Comparison of ENCODE assay signal across 8 cellular contexts in the genomic region with DNA sequence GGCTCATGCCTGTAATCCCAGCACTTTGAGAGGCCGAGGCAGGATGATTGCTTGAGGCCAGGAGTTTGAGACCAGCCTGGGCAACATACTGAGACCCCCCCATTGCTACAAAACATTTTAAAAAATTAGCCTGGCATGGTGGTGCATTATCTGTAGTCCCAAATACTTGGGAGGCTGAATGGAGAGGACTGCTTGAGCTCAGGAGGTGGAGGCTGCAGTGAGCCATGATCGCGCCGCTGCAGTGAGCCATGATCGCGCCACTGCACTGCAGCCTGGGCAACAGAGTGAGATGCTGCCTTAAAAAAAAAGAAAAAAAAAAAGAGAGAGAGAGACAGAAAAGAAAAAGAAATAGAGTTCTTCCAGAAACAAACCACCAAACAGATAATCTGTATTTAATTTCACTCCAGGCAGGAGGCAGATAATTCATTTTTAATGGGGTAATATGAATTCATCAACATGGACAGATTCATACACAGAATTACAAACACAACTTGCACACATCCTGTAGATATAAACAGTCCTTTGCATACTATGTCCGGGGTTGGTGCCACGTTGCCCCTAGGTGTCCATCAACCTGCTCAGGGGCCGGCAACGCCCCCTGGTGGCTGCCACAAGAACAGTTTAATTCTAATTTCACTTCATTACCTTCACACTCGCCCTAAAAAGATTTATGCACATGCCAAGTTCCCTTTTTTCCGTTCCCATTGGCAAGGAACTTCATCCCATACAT. TPM values are rescaled to one million over a fixed set of nuclear protein-coding genes. Genes with fewer than 3 reads are reported as not detected.
DNase-seq lines count a peak whose midpoint lies in the region; ATAC-seq, FAIRE-seq and TF ChIP-seq lines count a peak whose summit lies in the region.

No MANE protein-coding gene starts in this region.

- H3K4me2 ChIP-seq in OCI-LY3 (ENCODE audit: low read length) = peak overlapping the region; percentile 63

- H4K20me1 ChIP-seq in OCI-LY3 (ENCODE audit: insufficient read depth, low read length) = no peaks in the 10 kb centered on the region

- H2AFZ ChIP-seq in OCI-LY3 (ENCODE audit: low read depth, low read length) = peak overlapping the region; percentile 81; the same call in 1 of the 2 replicates

- H3K9me3 ChIP-seq in OCI-LY3 (ENCODE audit: insufficient read depth, low read length) = no peaks in the 10 kb centered on the region
- H3K9me3 ChIP-seq in pancreas = no peaks in the 10 kb centered on the region

- intact Hi-C loops in pancreas (cut with DNase I) = loop anchor here in 2 of 3 donors (5.0 kb wide), 2 partner anchors 252 to 257 kb away; no protein-coding TSS in a partner anchor

- no peak for TF ChIP-seq POLR2A in GM18505 (IDR thresholded peaks at IDR 0.05; ENCODE audit: borderline replicate concordance, extremely low read depth, insufficient read depth, insufficient read length)

- no peak overlapping the region for H3K4me3 ChIP-seq in GM12864 (ENCODE audit: low read depth, low read length)
- H3K4me3 ChIP-seq in OCI-LY3 (ENCODE audit: low read length) = no peak overlapping the region
- no peak overlapping the region for H3K4me3 ChIP-seq in fibroblast of mammary gland (ENCODE audit: control insufficient read depth, low read depth, low read length)
- no peak overlapping the region for H3K4me3 ChIP-seq in pancreas

- no peak overlapping the region for H3K27ac ChIP-seq in OCI-LY3 (ENCODE audit: low read length)
- H3K27ac ChIP-seq in pancreas = peak overlapping the region in 2 of 4 donors; percentile 58 to 63

- ATAC-seq in HG03439 (IDR thresholded peaks at IDR 0.05; ENCODE audit: unreplicated experiment) = peak; percentile 55
- peak; percentile 28 to 60 (median 49) for ATAC-seq in pancreas
- no peak for ATAC-seq in GM18505 (IDR thresholded peaks at IDR 0.05; ENCODE audit: unreplicated experiment)

- 41 to 49% methylated on average over 12 of the region's 12 CpGs for WGBS in pancreas, 2 donors

- TF ChIP-seq CTCF in GM12864 (IDR thresholded peaks at IDR 0.05; ENCODE audit: low read depth, low read length, missing control alignments) (peak; percentile 83), OCI-LY3 (IDR thresholded peaks at IDR 0.05; ENCODE audit: low read depth, low read length) (peak; percentile 89), fibroblast of mammary gland (conservative IDR thresholded peaks at IDR 0.05; ENCODE audit: control insufficient read depth, insufficient read depth, low read depth, low read length) (peak; percentile 85), pancreas (IDR thresholded peaks at IDR 0.05) (peak; percentile 51 to 80 (median 68))

- no peak overlapping the region for H3K9ac ChIP-seq in OCI-LY3 (ENCODE audit: low read length)

- H3K36me3 ChIP-seq in OCI-LY3 (replicated peaks; ENCODE audit: low read depth, low read length) = no peaks in the 10 kb centered on the region
- H3K36me3 ChIP-seq in pancreas = peaks cover 0 to 17% (median 0%) of the 10 kb centered on the region in 3 donors

- peaks cover 9% of the 10 kb centered on the region for H3K4me1 ChIP-seq in OCI-LY3 (ENCODE audit: low read length)
- peaks cover 21 to 38% (median 26%) of the 10 kb centered on the region in 3 donors for H3K4me1 ChIP-seq in pancreas

- peaks cover 20% of the 10 kb centered on the region for H3K27me3 ChIP-seq in OCI-LY3 (ENCODE audit: low read depth, low read length)
- no peaks in the 10 kb centered on the region for H3K27me3 ChIP-seq in pancreas

- no peak for DNase-seq in GM12864 (ENCODE audit: low read depth)
- DNase-seq in activated T-cell treated with anti-CD3 and anti-CD28 coated beads, Interleukin-2, amount 50 U/mL, for 48 hours = peak; percentile 71 to 76
- peak; percentile 51 for DNase-seq in fibroblast of mammary gland (ENCODE audit: low read depth)
- peak in 4 of 6 donors; percentile 42 to 74 (median 54) for DNase-seq in pancreas
- no peak for DNase-seq in SKM-1 treated with dmso at 0.1 percent for 144 hours (lab: John Stamatoyannopoulos, UW; ENCODE audit: unreplicated experiment)

- no peaks in the 10 kb centered on the region for H3K79me2 ChIP-seq in OCI-LY3 (ENCODE audit: low read length)

- FAIRE-seq in pancreas (lab: Jason Lieb, UNC) = no peak

RNA-seq across cellular contexts. Expression of a gene that starts 15.9 kb away (rescaled TPM):
- total RNA-seq in pancreas = 10 to 100 TPM; 15.7 to 21.6 (median 18.0) TPM
- polyA plus RNA-seq in pancreas = 10 to 100 TPM in 1 of 2 donors, 1 to 10 TPM in 1; 7.0 to 13.7 TPM

RNA-seq across cellular contexts. Expression of a gene that starts 22.7 kb away (rescaled TPM):
- total RNA-seq in pancreas = 10 to 100 TPM in 2 of 6 donors, 1 to 10 TPM in 4; 7.4 to 10.9 (median 9.1) TPM
- 1 to 10 TPM; 3.7 to 5.6 TPM for polyA plus RNA-seq in pancreas

Comparison
In these comparisons a context has a peak if more than half of its experiments do, and no peak if none do; other contexts are left out.
1. DNase-seq: peak in activated T-cell treated with anti-CD3 and anti-CD28 coated beads, Interleukin-2, amount 50 U/mL, for 48 hours (2 of 2), fibroblast of mammary gland (single experiment) and pancreas (4 of 6); none in GM12864 (single experiment) and SKM-1 treated with dmso at 0.1 percent for 144 hours (single experiment).
2. Peak in every context shown above with its lines, with median percentiles within 50 percentile points of each other: CTCF ChIP-seq.